In the genomic region with DNA sequence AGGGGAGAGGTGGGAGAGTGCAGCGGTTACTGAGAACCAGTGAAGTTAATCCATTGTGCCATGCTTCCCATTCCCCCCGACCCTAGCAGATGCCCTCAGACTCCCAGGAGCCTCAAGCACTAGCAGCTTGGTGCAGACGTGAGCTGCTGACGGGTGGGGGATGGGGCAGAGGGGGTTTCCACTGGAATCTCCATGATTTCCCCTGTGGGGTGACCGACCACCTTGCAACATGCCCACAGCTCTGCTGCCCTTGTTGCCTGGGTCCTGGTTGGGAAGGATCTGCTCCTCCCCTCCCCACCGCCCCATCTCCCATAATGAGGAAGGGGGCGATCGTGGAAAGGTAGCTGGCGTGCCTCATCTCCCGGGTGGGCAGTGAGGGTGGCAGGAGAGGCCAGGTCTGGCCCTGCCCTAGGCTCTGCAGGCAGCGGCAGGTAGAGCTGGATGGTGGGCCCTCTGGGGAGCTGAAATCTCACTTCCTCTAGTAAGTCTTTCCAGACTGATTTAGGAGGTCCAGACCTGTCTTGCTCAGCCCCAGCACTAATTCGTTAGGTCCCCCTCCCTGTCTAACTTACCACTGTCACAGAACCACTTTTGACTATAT, we compare ENCODE assay signal across 1 cellular context.
TF ChIP-seq lines count a peak whose summit lies in the region.

No MANE protein-coding gene starts in this region.

TF ChIP-seq in HepG2, 621 proteins besides CTCF, POLR2A, EP300 and RAD21:
- no peak for TF ChIP-seq ZFP62 (CRISPR knock-in tag; IDR thresholded peaks at IDR 0.05)
- no peak for TF ChIP-seq HMG20B (CRISPR knock-in tag; conservative IDR thresholded peaks at IDR 0.05)
- TF ChIP-seq ZNF619 (CRISPR knock-in tag; IDR thresholded peaks at IDR 0.05) = no peak
- no peak for TF ChIP-seq ZNF761 (CRISPR knock-in tag; conservative IDR thresholded peaks at IDR 0.05)
- no peak for TF ChIP-seq RFXAP (CRISPR knock-in tag; IDR thresholded peaks at IDR 0.05; ENCODE audit: borderline replicate concordance)
- TF ChIP-seq RAD51 (IDR thresholded peaks at IDR 0.05; ENCODE audit: borderline replicate concordance) = no peak
- TF ChIP-seq SRSF4 (IDR thresholded peaks at IDR 0.05; ENCODE audit: low read depth, low read length, poor library complexity, severe bottlenecking) = no peak
- no peak for TF ChIP-seq YEATS2 (CRISPR knock-in tag; IDR thresholded peaks at IDR 0.05; ENCODE audit: borderline replicate concordance)
- no peak for TF ChIP-seq RFXANK (CRISPR knock-in tag; IDR thresholded peaks at IDR 0.05)
- no peak for TF ChIP-seq ZNF326 (CRISPR knock-in tag; IDR thresholded peaks at IDR 0.05; ENCODE audit: borderline replicate concordance)
- TF ChIP-seq THAP11 (CRISPR knock-in tag; IDR thresholded peaks at IDR 0.05) = no peak
- TF ChIP-seq, protein P1, sequence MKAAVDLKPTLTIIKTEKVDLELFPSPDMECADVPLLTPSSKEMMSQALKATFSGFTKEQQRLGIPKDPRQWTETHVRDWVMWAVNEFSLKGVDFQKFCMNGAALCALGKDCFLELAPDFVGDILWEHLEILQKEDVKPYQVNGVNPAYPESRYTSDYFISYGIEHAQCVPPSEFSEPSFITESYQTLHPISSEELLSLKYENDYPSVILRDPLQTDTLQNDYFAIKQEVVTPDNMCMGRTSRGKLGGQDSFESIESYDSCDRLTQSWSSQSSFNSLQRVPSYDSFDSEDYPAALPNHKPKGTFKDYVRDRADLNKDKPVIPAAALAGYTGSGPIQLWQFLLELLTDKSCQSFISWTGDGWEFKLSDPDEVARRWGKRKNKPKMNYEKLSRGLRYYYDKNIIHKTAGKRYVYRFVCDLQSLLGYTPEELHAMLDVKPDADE (CRISPR knock-in tag; IDR thresholded peaks at IDR 0.05) = no peak
- no peak for TF ChIP-seq ZBTB7A (CRISPR knock-in tag; IDR thresholded peaks at IDR 0.05)
- no peak for TF ChIP-seq MBD4 (IDR thresholded peaks at IDR 0.05; ENCODE audit: borderline replicate concordance, low read length)
- no peak for TF ChIP-seq SRSF9 (IDR thresholded peaks at IDR 0.05; ENCODE audit: borderline replicate concordance, insufficient read depth, low read depth, low read length, poor library complexity, severe bottlenecking)
- TF ChIP-seq, protein P2, sequence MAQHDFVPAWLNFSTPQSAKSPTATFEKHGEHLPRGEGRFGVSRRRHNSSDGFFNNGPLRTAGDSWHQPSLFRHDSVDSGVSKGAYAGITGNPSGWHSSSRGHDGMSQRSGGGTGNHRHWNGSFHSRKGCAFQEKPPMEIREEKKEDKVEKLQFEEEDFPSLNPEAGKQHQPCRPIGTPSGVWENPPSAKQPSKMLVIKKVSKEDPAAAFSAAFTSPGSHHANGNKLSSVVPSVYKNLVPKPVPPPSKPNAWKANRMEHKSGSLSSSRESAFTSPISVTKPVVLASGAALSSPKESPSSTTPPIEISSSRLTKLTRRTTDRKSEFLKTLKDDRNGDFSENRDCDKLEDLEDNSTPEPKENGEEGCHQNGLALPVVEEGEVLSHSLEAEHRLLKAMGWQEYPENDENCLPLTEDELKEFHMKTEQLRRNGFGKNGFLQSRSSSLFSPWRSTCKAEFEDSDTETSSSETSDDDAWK (CRISPR knock-in tag; IDR thresholded peaks at IDR 0.05) = no peak
- no peak for TF ChIP-seq KMT2B (CRISPR knock-in tag; IDR thresholded peaks at IDR 0.05)
- TF ChIP-seq ZNF775 (CRISPR knock-in tag; IDR thresholded peaks at IDR 0.05; ENCODE audit: borderline replicate concordance) = no peak
